15 cellular contexts compared by ENCODE assay signal in genomic region chr7:139018910-139019309, GRCh38. TPM values are rescaled to one million over a fixed set of nuclear protein-coding genes. Genes with fewer than 3 reads are reported as not detected.
A peak's percentile ranks its signal among the peaks of the same experiment; 100 is the strongest.
DNase-seq lines count a peak whose midpoint lies in the region; ATAC-seq, FAIRE-seq and TF ChIP-seq lines count a peak whose summit lies in the region.
"Had no signal": no experiment of that assay in that cellular context is flagged by ENCODE, and none has a peak within 500 bp of the region (broad histone marks: within the 10 kb centered on the region; RNA-seq: fewer than 3 reads in every experiment).

No MANE protein-coding gene starts in this region.

- DNase-seq in HepG2 (ENCODE audit: low spot score) (no peak), right lobe of liver (no peak), left colon (no peak), sciatic nerve (ENCODE audit: low spot score) (no peak)
- no peak for DNase-seq in activated CD8-positive, alpha-beta memory T cell treated with anti-CD3 and anti-CD28 coated beads, Interleukin-2, amount 10 ng/mL, durations not matched to agents 7 days and 5 days
- no peak for DNase-seq in activated naive CD4-positive, alpha-beta T cell treated with Interleukin-2 at 50 U/mL for 16 hours
- DNase-seq: BE2C; CD4-positive, alpha-beta memory T cell; KBM-7 had no signal

- no peaks in the 10 kb centered on the region for H4K20me1 ChIP-seq in HepG2 (ENCODE audit: insufficient read depth, low read length)

- TF ChIP-seq POLR2A in HepG2 (IDR thresholded peaks at IDR 0.05; ENCODE audit: insufficient read depth in 1 of 2, low read depth in 2 of 2, low read length in 2 of 2) (no peak), right lobe of liver (IDR thresholded peaks at IDR 0.05) (no peak)

- FAIRE-seq in HepG2 (lab: Jason Lieb, UNC): no peak
- FAIRE-seq: A204.1, GM12878, H54 had no signal

- no TSS peak for BruUV-seq in HepG2 (replicated peaks; lab: Mats Ljungman, UMichigan)

- H3K27ac ChIP-seq in HepG2 (ENCODE audit: extremely low read length, insufficient read depth, low read length): no peak overlapping the region
- no peak overlapping the region for H3K27ac ChIP-seq in right lobe of liver
- H3K27ac ChIP-seq: C4-2B, HL-60 had no signal

- TF ChIP-seq EP300 in HepG2 (IDR thresholded peaks at IDR 0.05; ENCODE audit: low read depth in 2 of 2, low read length in 2 of 2): no peak
- TF ChIP-seq EP300 in HepG2 (CRISPR knock-in tag; IDR thresholded peaks at IDR 0.05; ENCODE audit: borderline replicate concordance): no peak

- TF ChIP-seq CTCF in HepG2 (CRISPR knock-in tag; IDR thresholded peaks at IDR 0.05) (no peak), right lobe of liver (IDR thresholded peaks at IDR 0.05) (no peak)

- H2AFZ ChIP-seq in HepG2 (ENCODE audit: low read length): no peak overlapping the region

- H3K4me2 ChIP-seq in HepG2 (ENCODE audit: low read depth, low read length): no peak overlapping the region

- no peak overlapping the region for H3K4me3 Mint-ChIP-seq in activated CD8-positive, alpha-beta memory T cell treated with anti-CD3 and anti-CD28 coated beads, Interleukin-2, amount 10 ng/mL, durations not matched to agents 7 days and 5 days
- H3K4me3 Mint-ChIP-seq: CD4-positive, alpha-beta memory T cell had no signal

- no peak for TF ChIP-seq RAD21 in HepG2 (CRISPR knock-in tag; IDR thresholded peaks at IDR 0.05)

- 63% methylated on average over 3 of the region's 3 CpGs for WGBS in HepG2 (ENCODE audit: low lambda C conversion rate)
- 75% methylated on average over 3 of the region's 3 CpGs for WGBS in right lobe of liver (ENCODE audit: insufficient coverage, low coverage, low lambda C conversion rate, missing lambda C conversion rate)

- POLR2A ChIA-PET in HepG2 (lab: Yijun Ruan, JAX): no interaction called here

- H3K9me3 Mint-ChIP-seq in activated CD8-positive, alpha-beta memory T cell treated with anti-CD3 and anti-CD28 coated beads, Interleukin-2, amount 10 ng/mL, durations not matched to agents 7 days and 5 days (ENCODE audit: low read depth): no peaks in the 10 kb centered on the region
- H3K9me3 Mint-ChIP-seq: CD4-positive, alpha-beta memory T cell had no signal

- peaks cover 10% of the 10 kb centered on the region; the same call in 1 of the 2 replicates for H3K4me1 ChIP-seq in HepG2 (ENCODE audit: insufficient read depth, low read length)
- H3K4me1 ChIP-seq in right lobe of liver: no peaks in the 10 kb centered on the region
- H3K4me1 ChIP-seq: BE2C had no signal

- H3K9ac ChIP-seq in HepG2 (ENCODE audit: insufficient read depth, low read depth, low read length): no peak overlapping the region

- H3K79me2 ChIP-seq in HepG2 (ENCODE audit: insufficient read depth, low read length): no peaks in the 10 kb centered on the region

- CTCF ChIA-PET in HepG2 (lab: Yijun Ruan, JAX; ENCODE audit: low intra/inter-chr PET ratio, low total read pairs): no interaction called here
- CTCF ChIA-PET in activated CD8-positive, alpha-beta memory T cell treated with anti-CD3 and anti-CD28 coated beads, Interleukin-2, amount 10 ng/mL, durations not matched to agents 7 days and 5 days (lab: Charles Lee): interaction anchor here (1.2 to 3.0 kb wide), 8 partner anchors 27 to 135 kb away, joined by 3 to 23 read pairs (median 4); no protein-coding TSS in a partner anchor

- H3K4me3 ChIP-seq in HepG2 (replicated peaks in 1 of 3; ENCODE audit: insufficient read depth in 1 of 3, low read depth in 2 of 3, low read length in 3 of 3): no peak overlapping the region
- H3K4me3 ChIP-seq in right lobe of liver: no peak overlapping the region
- H3K4me3 ChIP-seq: GM12878 had no signal

- in situ Hi-C loops in HepG2 (cut with HindIII; ENCODE audit: extremely low pct_ligation_motif_present, low pct_unique_long_range_greater_than_20kb): no loop called here

- H3K36me3 ChIP-seq in HepG2 (replicated peaks in 1 of 2; ENCODE audit: control insufficient read depth in 1 of 2, insufficient read depth in 2 of 2, low read length in 2 of 2): peaks cover 0 to 7% of the 10 kb centered on the region in 2 experiments; a peak in 1 of 5 replicates
- H3K36me3 ChIP-seq in right lobe of liver: no peaks in the 10 kb centered on the region

- H3K27ac Mint-ChIP-seq in activated CD8-positive, alpha-beta memory T cell treated with anti-CD3 and anti-CD28 coated beads, Interleukin-2, amount 10 ng/mL, durations not matched to agents 7 days and 5 days: no peak overlapping the region

- peak; percentile 21; the same call in 2 of the 3 replicates for ATAC-seq in HepG2
- ATAC-seq in right lobe of liver: no peak
- ATAC-seq in left colon: peak; percentile 67
- peak; percentile 38 for ATAC-seq in sciatic nerve
- no peak for ATAC-seq in activated CD8-positive, alpha-beta memory T cell treated with anti-CD3 and anti-CD28 coated beads, Interleukin-2, amount 10 ng/mL, durations not matched to agents 7 days and 5 days
- no peak for ATAC-seq in HG03442 (IDR thresholded peaks at IDR 0.05; ENCODE audit: unreplicated experiment)
- ATAC-seq: GM12878 had no signal

- H3K27me3 Mint-ChIP-seq in activated CD8-positive, alpha-beta memory T cell treated with anti-CD3 and anti-CD28 coated beads, Interleukin-2, amount 10 ng/mL, durations not matched to agents 7 days and 5 days: peaks cover 14% of the 10 kb centered on the region

- H3K27me3 ChIP-seq in HepG2 (ENCODE audit: control insufficient read depth in 1 of 2, insufficient read depth in 2 of 2, low read length in 2 of 2): peaks cover 0 to 16% of the 10 kb centered on the region in 2 experiments; a peak in 2 of 5 replicates
- no peaks in the 10 kb centered on the region for H3K27me3 ChIP-seq in right lobe of liver
- H3K27me3 ChIP-seq: BE2C had no signal

- H3K9me3 ChIP-seq in HepG2 (ENCODE audit: low read length) (no peaks in the 10 kb centered on the region), right lobe of liver (no peaks in the 10 kb centered on the region)
- H3K9me3 ChIP-seq: BE2C had no signal

- peaks cover 7% of the 10 kb centered on the region for H3K4me1 Mint-ChIP-seq in activated CD8-positive, alpha-beta memory T cell treated with anti-CD3 and anti-CD28 coated beads, Interleukin-2, amount 10 ng/mL, durations not matched to agents 7 days and 5 days

- H3K36me3 Mint-ChIP-seq in activated CD8-positive, alpha-beta memory T cell treated with anti-CD3 and anti-CD28 coated beads, Interleukin-2, amount 10 ng/mL, durations not matched to agents 7 days and 5 days: peaks cover 15% of the 10 kb centered on the region
- H3K36me3 Mint-ChIP-seq: CD4-positive, alpha-beta memory T cell had no signal

- intact Hi-C loops in HepG2 (cut with micrococcal nuclease; ENCODE audit: unreplicated experiment): no loop called here
- intact Hi-C loops in right lobe of liver (cut with DNase I): loop anchor here (10.0 kb wide), 2 partner anchors 46 to 56 kb away; no protein-coding TSS in a partner anchor
- intact Hi-C loops in left colon (cut with DNase I, micrococcal nuclease): no loop called here
- intact Hi-C loops in sciatic nerve (cut with DNase I): loop anchor here (5.0 kb wide), 1 partner anchor 58 kb away; no protein-coding TSS in a partner anchor

RNA-seq across cellular contexts. Expression of gene ZC3HAV1L, which starts 16.9 kb away (rescaled TPM):
- total RNA-seq in HepG2 (2016; rRNA removed; fragmentation: Illumina TruSeq; extraction: Trizol) (8.4 and 11.5 TPM in 2 replicates), right lobe of liver (1 to 10 TPM in 5 of 6 experiments, under 1 TPM in 1; 0.93 to 3.7 (median 1.8) TPM), left colon (1 to 10 TPM; 6.3 to 7.0 TPM), sciatic nerve (19.7 TPM)
- 0.61 and 0.79 TPM in 2 replicates for total RNA-seq in HepG2 (2016; cell fraction: cytosol; rRNA removed; fragmentation: Illumina TruSeq; extraction: Trizol; ENCODE audit: low read depth)
- total RNA-seq in HepG2 (2016; cell fraction: insoluble cytoplasmic fraction; rRNA removed; fragmentation: Illumina TruSeq; extraction: Trizol): 9.5 and 10.9 TPM in 2 replicates
- 3.9 and 4.7 TPM in 2 replicates for total RNA-seq in HepG2 (2016; cell fraction: membrane; rRNA removed; fragmentation: Illumina TruSeq; extraction: Trizol)
- 6.5 and 8.2 TPM in 2 replicates for total RNA-seq in HepG2 (2016; cell fraction: nucleus; rRNA removed; fragmentation: Illumina TruSeq; extraction: Trizol)
- polyA plus RNA-seq in HepG2 (2011; rRNA removed): 10.5 and 11.1 TPM in 2 replicates
- 9.0 and 9.4 TPM in 2 replicates for polyA plus RNA-seq in HepG2 (2011; cell fraction: cytosol; rRNA removed)
- polyA plus RNA-seq in HepG2 (2011; cell fraction: nucleus; rRNA removed): 12.6 and 15.0 TPM in 2 replicates
- 3.6 and 4.2 TPM in 2 replicates for polyA plus RNA-seq in HepG2 (2012)
- polyA plus RNA-seq in HepG2 (2016; cell fraction: cytosol; fragmentation: Illumina TruSeq; extraction: Trizol; ENCODE audit: low read depth): 0.07 TPM in 1 of 2 replicates, not detected in the other
- 4.0 and 4.1 TPM in 2 replicates for polyA plus RNA-seq in HepG2 (2016; cell fraction: insoluble cytoplasmic fraction; fragmentation: Illumina TruSeq; extraction: Trizol; ENCODE audit: low read depth)
- 0.38 TPM in 1 of 2 replicates, not detected in the other for polyA plus RNA-seq in HepG2 (2016; cell fraction: membrane; fragmentation: Illumina TruSeq; extraction: Trizol; ENCODE audit: low read depth)
- 4.1 and 4.5 TPM in 2 replicates for polyA plus RNA-seq in HepG2 (2016; cell fraction: nucleus; fragmentation: Illumina TruSeq; extraction: Trizol; ENCODE audit: insufficient read depth, low read depth)
- 6.5 and 23.7 TPM in 2 replicates for polyA minus RNA-seq in HepG2 (2011; rRNA and poly(A)+ RNA removed; ENCODE audit: low replicate concordance)
- polyA minus RNA-seq in HepG2 (2011; cell fraction: cytosol; rRNA and poly(A)+ RNA removed): 24.9 and 27.7 TPM in 2 replicates
- 11.1 and 12.1 TPM in 2 replicates for polyA minus RNA-seq in HepG2 (2011; cell fraction: nucleus; rRNA and poly(A)+ RNA removed)
- total RNA-seq in activated CD8-positive, alpha-beta memory T cell treated with anti-CD3 and anti-CD28 coated beads, Interleukin-2, amount 10 ng/mL, durations not matched to agents 7 days and 5 days: 10 to 100 TPM; 15.7 to 17.9 TPM

RNA-seq across cellular contexts. Expression of gene KIAA1549, which starts 37.7 kb away (rescaled TPM):
- total RNA-seq in HepG2 (2016; rRNA removed; fragmentation: Illumina TruSeq; extraction: Trizol) (1.8 TPM in 2 replicates), right lobe of liver (1 to 10 TPM in 1 of 6 experiments, under 1 TPM in 5; 0.56 to 1.9 (median 0.68) TPM), left colon (1 to 10 TPM; 2.7 to 3.3 TPM), sciatic nerve (5.2 TPM)
- 0.88 and 1.0 TPM in 2 replicates for total RNA-seq in HepG2 (2016; cell fraction: cytosol; rRNA removed; fragmentation: Illumina TruSeq; extraction: Trizol; ENCODE audit: low read depth)
- total RNA-seq in HepG2 (2016; cell fraction: insoluble cytoplasmic fraction; rRNA removed; fragmentation: Illumina TruSeq; extraction: Trizol): 1.4 and 1.8 TPM in 2 replicates
- total RNA-seq in HepG2 (2016; cell fraction: membrane; rRNA removed; fragmentation: Illumina TruSeq; extraction: Trizol): 1.5 and 2.2 TPM in 2 replicates
- 3.1 and 3.6 TPM in 2 replicates for total RNA-seq in HepG2 (2016; cell fraction: nucleus; rRNA removed; fragmentation: Illumina TruSeq; extraction: Trizol)
- 1.1 and 1.2 TPM in 2 replicates for polyA plus RNA-seq in HepG2 (2011; rRNA removed)
- polyA plus RNA-seq in HepG2 (2011; cell fraction: cytosol; rRNA removed): 0.95 and 0.96 TPM in 2 replicates
- polyA plus RNA-seq in HepG2 (2011; cell fraction: nucleus; rRNA removed): 2.4 and 2.6 TPM in 2 replicates
- 1.3 and 2.0 TPM in 2 replicates for polyA plus RNA-seq in HepG2 (2012)
- 0.15 and 0.22 TPM in 2 replicates for polyA plus RNA-seq in HepG2 (2016; cell fraction: cytosol; fragmentation: Illumina TruSeq; extraction: Trizol; ENCODE audit: low read depth)
- 1.5 and 1.9 TPM in 2 replicates for polyA plus RNA-seq in HepG2 (2016; cell fraction: insoluble cytoplasmic fraction; fragmentation: Illumina TruSeq; extraction: Trizol; ENCODE audit: low read depth)
- 0.65 and 1.0 TPM in 2 replicates for polyA plus RNA-seq in HepG2 (2016; cell fraction: membrane; fragmentation: Illumina TruSeq; extraction: Trizol; ENCODE audit: low read depth)
- polyA plus RNA-seq in HepG2 (2016; cell fraction: nucleus; fragmentation: Illumina TruSeq; extraction: Trizol; ENCODE audit: insufficient read depth, low read depth): 4.3 and 4.8 TPM in 2 replicates
- 4.4 and 12.3 TPM in 2 replicates for polyA minus RNA-seq in HepG2 (2011; rRNA and poly(A)+ RNA removed; ENCODE audit: low replicate concordance)
- polyA minus RNA-seq in HepG2 (2011; cell fraction: cytosol; rRNA and poly(A)+ RNA removed): 1.8 and 3.1 TPM in 2 replicates
- 2.6 and 3.1 TPM in 2 replicates for polyA minus RNA-seq in HepG2 (2011; cell fraction: nucleus; rRNA and poly(A)+ RNA removed)
- total RNA-seq in activated CD8-positive, alpha-beta memory T cell treated with anti-CD3 and anti-CD28 coated beads, Interleukin-2, amount 10 ng/mL, durations not matched to agents 7 days and 5 days: 1 to 10 TPM in 1 of 2 experiments, under 1 TPM in 1; 0.61 to 1.1 TPM

Comparison
In these comparisons a context has a peak if more than half of its experiments do, and no peak if none do; other contexts are left out.
1. ATAC-seq: peak in HepG2 (single experiment), left colon (single experiment) and sciatic nerve (single experiment); none in right lobe of liver (0 of 4), activated CD8-positive, alpha-beta memory T cell treated with anti-CD3 and anti-CD28 coated beads, Interleukin-2, amount 10 ng/mL, durations not matched to agents 7 days and 5 days (single experiment) and HG03442 (single experiment).
2. intact Hi-C loops: an anchor here in right lobe of liver (10.0 kb wide) and sciatic nerve (5.0 kb wide); none called in HepG2 and left colon.